Comparison of ENCODE assay signal across 8 cellular contexts in the genomic region with DNA sequence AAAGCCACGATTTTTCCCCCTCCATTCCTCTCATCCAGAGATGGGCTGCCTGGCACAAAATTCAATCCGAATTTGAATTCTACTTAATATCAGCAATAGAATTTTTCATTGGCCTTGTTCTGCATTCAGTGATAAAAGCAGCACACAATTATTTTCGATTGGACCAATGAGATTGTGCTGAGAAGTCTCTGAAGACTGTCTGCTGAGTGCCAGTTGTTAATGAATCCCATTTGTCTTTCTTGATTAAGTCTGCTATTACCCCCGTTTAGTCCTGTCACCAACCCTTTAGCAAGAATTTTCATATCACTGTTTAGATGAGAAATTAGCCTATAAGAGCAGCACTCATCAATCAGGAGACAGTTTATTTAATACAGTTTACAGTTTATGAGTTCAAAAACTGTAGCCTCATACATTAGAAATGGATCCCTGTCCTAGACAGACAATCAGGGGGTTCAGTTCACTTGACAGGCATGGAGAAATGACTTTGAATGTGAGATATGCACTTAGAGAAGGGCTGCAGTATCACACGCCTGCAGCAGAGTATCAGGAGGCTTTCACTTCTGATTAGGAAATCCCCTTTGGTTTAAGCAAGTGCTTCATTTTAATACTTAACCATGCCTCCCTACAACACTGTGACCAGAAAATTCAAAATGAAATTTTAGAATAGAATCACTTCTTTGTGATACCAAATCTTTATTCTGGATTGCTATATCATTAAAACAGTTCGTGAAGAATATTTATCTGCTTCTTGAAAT.
DNase-seq lines count a peak whose midpoint lies in the region; ATAC-seq and TF ChIP-seq lines count a peak whose summit lies in the region.

No MANE protein-coding gene starts in this region.

- POLR2A ChIA-PET in RWPE1 (lab: Yijun Ruan, JAX; ENCODE audit: low non-redundant PET): no interaction called here

- H3K4me3 ChIP-seq in sigmoid colon: no peak overlapping the region
- H3K4me3 ChIP-seq in mucosa of descending colon: no peak overlapping the region
- no peak overlapping the region for H3K4me3 ChIP-seq in ovary
- no peak overlapping the region for H3K4me3 ChIP-seq in aorta (ENCODE audit: low read length in 2 of 2)

- CTCF ChIA-PET in RWPE1 (lab: Yijun Ruan, JAX): interaction anchor here (0.7 kb wide), 1 partner anchor 180 kb away, joined by 3 read pairs; no protein-coding TSS in a partner anchor

- no peak for TF ChIP-seq POLR2A in sigmoid colon (IDR thresholded peaks at IDR 0.05)
- no peak for TF ChIP-seq POLR2A in ovary (IDR thresholded peaks at IDR 0.05)

- H3K27ac ChIP-seq in RWPE1 (peak overlapping the region; percentile 96; the same call in 1 of the 2 replicates), sigmoid colon (peak overlapping the region; percentile 38 to 70 (median 62)), ovary (no peak overlapping the region), aorta (ENCODE audit: low read depth in 1 of 2, low read length in 2 of 2) (peak overlapping the region in 1 of 2 donors; percentile 80)

- intact Hi-C loops in sigmoid colon (cut with DNase I): no loop called here
- intact Hi-C loops in mucosa of descending colon (cut with DNase I, micrococcal nuclease): no loop called here
- intact Hi-C loops in ovary (cut with DNase I): no loop called here
- intact Hi-C loops in aorta (cut with DNase I): no loop called here

- 58 to 67% methylated on average over 6 of the region's 6 CpGs for WGBS in sigmoid colon, 2 donors
- WGBS in ovary, 3 donors: 62 to 72% (median 65%) methylated on average over 6 of the region's 6 CpGs
- 39 to 41% methylated on average over 6 of the region's 6 CpGs for WGBS in aorta, 2 donors

- DNase-seq in RWPE1 (ENCODE audit: low spot score) (no peak), sigmoid colon (no peak), NCI-H1092 treated with DMSO at 0.1 percent for 48 hours (lab: John Stamatoyannopoulos, UW) (no peak), mucosa of descending colon (no peak), ovary (no peak), aorta (no peak)

- TF ChIP-seq CTCF in RWPE1 (conservative IDR thresholded peaks at IDR 0.05; ENCODE audit: low read depth): no peak
- no peak for TF ChIP-seq CTCF in sigmoid colon (IDR thresholded peaks at IDR 0.05)
- TF ChIP-seq CTCF in mucosa of descending colon (IDR thresholded peaks at IDR 0.05): no peak
- no peak for TF ChIP-seq CTCF in ovary (IDR thresholded peaks at IDR 0.05)

- H3K36me3 ChIP-seq in sigmoid colon (no peaks in the 10 kb centered on the region), mucosa of descending colon (ENCODE audit: low read depth) (no peaks in the 10 kb centered on the region), ovary (no peaks in the 10 kb centered on the region), aorta (ENCODE audit: control insufficient read depth in 1 of 2, insufficient read depth in 2 of 2, low read length in 1 of 2) (no peaks in the 10 kb centered on the region)

- ATAC-seq in GM19324 (IDR thresholded peaks at IDR 0.05; ENCODE audit: low FRiP score, unreplicated experiment): peak; percentile 92
- peak; percentile 96 for ATAC-seq in HG02884 (IDR thresholded peaks at IDR 0.05; ENCODE audit: unreplicated experiment)
- no peak for ATAC-seq in mucosa of descending colon
- ATAC-seq in aorta (ENCODE audit: low FRiP score): no peak

- H3K9me3 ChIP-seq in sigmoid colon (no peaks in the 10 kb centered on the region), mucosa of descending colon (no peaks in the 10 kb centered on the region), ovary (no peaks in the 10 kb centered on the region), aorta (ENCODE audit: control insufficient read depth, low read length) (no peaks in the 10 kb centered on the region)

- H3K27me3 ChIP-seq in sigmoid colon (no peaks in the 10 kb centered on the region), ovary (no peaks in the 10 kb centered on the region), aorta (ENCODE audit: control insufficient read depth in 1 of 2, insufficient read depth in 2 of 2, low read length in 1 of 2) (no peaks in the 10 kb centered on the region)

- H3K4me1 ChIP-seq in sigmoid colon: peaks cover 0 to 23% (median 11%) of the 10 kb centered on the region in 4 donors
- H3K4me1 ChIP-seq in mucosa of descending colon (ENCODE audit: low read depth): no peaks in the 10 kb centered on the region
- no peaks in the 10 kb centered on the region for H3K4me1 ChIP-seq in ovary (ENCODE audit: insufficient read depth)
- peaks cover 0 to 2% of the 10 kb centered on the region in 2 donors for H3K4me1 ChIP-seq in aorta (ENCODE audit: control insufficient read depth in 1 of 2, insufficient read depth in 2 of 2, low read length in 2 of 2)

- TF ChIP-seq EP300 in sigmoid colon (IDR thresholded peaks at IDR 0.05): no peak
- TF ChIP-seq EP300 in ovary (IDR thresholded peaks at IDR 0.05): no peak

Comparison
In these comparisons a context has a peak if more than half of its experiments do, and no peak if none do; other contexts are left out.
1. ATAC-seq: peak in GM19324 (single experiment) and HG02884 (single experiment); none in mucosa of descending colon (single experiment) and aorta (single experiment).
2. H3K27ac ChIP-seq: peak in RWPE1 (single experiment) and sigmoid colon (4 of 4); none in ovary (0 of 2).